20 cellular contexts compared by ENCODE assay signal in the genomic region with DNA sequence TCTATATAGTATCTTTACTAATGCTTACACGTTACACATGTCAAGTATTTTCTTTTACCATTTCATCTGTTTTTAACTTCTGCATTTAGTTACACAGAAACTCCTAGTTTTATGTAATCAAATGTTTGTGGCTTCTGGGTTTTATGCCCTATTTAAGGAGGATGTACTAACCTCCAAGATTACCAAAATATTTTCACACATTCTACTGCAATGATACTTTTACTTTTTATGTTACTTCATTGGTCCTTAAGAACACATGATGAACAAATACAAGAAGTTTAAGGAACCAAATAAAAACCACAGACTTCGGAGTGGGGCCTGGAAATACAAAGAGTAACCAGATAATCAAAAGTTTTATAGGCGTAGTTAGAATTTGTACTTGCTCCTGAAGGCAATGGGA. TPM values are rescaled to one million over a fixed set of nuclear protein-coding genes. Genes with fewer than 3 reads are reported as not detected.
DNase-seq lines count a peak whose midpoint lies in the region; ATAC-seq and TF ChIP-seq lines count a peak whose summit lies in the region.
"Had no signal": no experiment of that assay in that cellular context is flagged by ENCODE, and none has a peak within 500 bp of the region (broad histone marks: within the 10 kb centered on the region; RNA-seq: fewer than 3 reads in every experiment).

No MANE protein-coding gene starts in this region.

- peak overlapping the region; percentile 56 for H3K27ac ChIP-seq in A673 (ENCODE audit: low read depth, low read length, poor library complexity, severe bottlenecking)
- no peak overlapping the region for H3K27ac ChIP-seq in CD8-positive, alpha-beta T cell (ENCODE audit: low read depth, low read length)
- no peak overlapping the region for H3K27ac ChIP-seq in CD4-positive, alpha-beta T cell (ENCODE audit: low read depth, low read length)
- H3K27ac ChIP-seq in vagina = no peak overlapping the region
- H3K27ac ChIP-seq: A549 had no signal

- H3K4me3 Mint-ChIP-seq in CD8-positive, alpha-beta T cell = no peak overlapping the region
- H3K4me3 Mint-ChIP-seq in central memory CD8-positive, alpha-beta T cell = no peak overlapping the region
- H3K4me3 Mint-ChIP-seq in CD4-positive, alpha-beta T cell = no peak overlapping the region
- H3K4me3 Mint-ChIP-seq in activated CD4-positive, alpha-beta T cell treated with anti-CD3 and anti-CD28 coated beads, Interleukin-2, amount 10 ng/mL, durations not matched to agents 7 days and 5 days = no peak overlapping the region
- no peak overlapping the region for H3K4me3 Mint-ChIP-seq in osteocyte (ENCODE audit: unreplicated experiment)
- H3K4me3 Mint-ChIP-seq: CD8-positive, alpha-beta memory T cell; HFFc6; IgD-negative memory B cell; T-cell had no signal

- ATAC-seq in CD8-positive, alpha-beta T cell = no peak
- no peak for ATAC-seq in central memory CD8-positive, alpha-beta T cell (replicated peaks; ENCODE audit: extremely low read depth, poor library complexity, severe bottlenecking)
- no peak for ATAC-seq in CD4-positive, alpha-beta T cell (ENCODE audit: poor library complexity)
- ATAC-seq: A549, T-cell had no signal

- TSS peak; percentile 2 for BruUV-seq in A673 (replicated peaks; lab: Mats Ljungman, UMichigan)

- H3K4me1 Mint-ChIP-seq in CD8-positive, alpha-beta T cell (ENCODE audit: low read depth) = peaks cover 1% of the 10 kb centered on the region
- peaks cover 11% of the 10 kb centered on the region for H3K4me1 Mint-ChIP-seq in central memory CD8-positive, alpha-beta T cell
- H3K4me1 Mint-ChIP-seq in CD4-positive, alpha-beta T cell (ENCODE audit: low read depth) = no peaks in the 10 kb centered on the region
- no peaks in the 10 kb centered on the region for H3K4me1 Mint-ChIP-seq in activated CD4-positive, alpha-beta T cell treated with anti-CD3 and anti-CD28 coated beads, Interleukin-2, amount 10 ng/mL, durations not matched to agents 7 days and 5 days
- H3K4me1 Mint-ChIP-seq in osteocyte (ENCODE audit: unreplicated experiment) = no peaks in the 10 kb centered on the region

- CTCF ChIA-PET in A673 (lab: Charles Lee) = no interaction called here
- CTCF ChIA-PET in CD8-positive, alpha-beta T cell (lab: Charles Lee) = no interaction called here
- CTCF ChIA-PET in CD4-positive, alpha-beta T cell (lab: Charles Lee) = no interaction called here
- CTCF ChIA-PET in activated CD4-positive, alpha-beta T cell treated with anti-CD3 and anti-CD28 coated beads, Interleukin-2, amount 10 ng/mL, durations not matched to agents 7 days and 5 days (lab: Charles Lee) = no interaction called here

- H3K9me3 Mint-ChIP-seq in CD8-positive, alpha-beta T cell = no peaks in the 10 kb centered on the region
- no peaks in the 10 kb centered on the region for H3K9me3 Mint-ChIP-seq in central memory CD8-positive, alpha-beta T cell
- H3K9me3 Mint-ChIP-seq in CD4-positive, alpha-beta T cell = no peaks in the 10 kb centered on the region
- no peaks in the 10 kb centered on the region for H3K9me3 Mint-ChIP-seq in activated CD4-positive, alpha-beta T cell treated with anti-CD3 and anti-CD28 coated beads, Interleukin-2, amount 10 ng/mL, durations not matched to agents 7 days and 5 days
- no peaks in the 10 kb centered on the region for H3K9me3 Mint-ChIP-seq in osteocyte (ENCODE audit: unreplicated experiment)
- H3K9me3 Mint-ChIP-seq: CD8-positive, alpha-beta memory T cell; HFFc6; IgD-negative memory B cell; T-cell had no signal

- DNase-seq in A673 (ENCODE audit: low spot score) (no peak), OCI-M1 (lab: John Stamatoyannopoulos, UW) (peak; percentile 25), vagina (ENCODE audit: extremely low spot score in 2 of 2) (no peak), osteocyte (ENCODE audit: extremely low spot score, unreplicated experiment) (no peak)
- DNase-seq in CD8-positive, alpha-beta T cell = no peak
- no peak for DNase-seq in central memory CD8-positive, alpha-beta T cell (ENCODE audit: low spot score in 2 of 2)
- no peak for DNase-seq in CD4-positive, alpha-beta T cell
- DNase-seq in activated CD4-positive, alpha-beta T cell treated with anti-CD3 and anti-CD28 coated beads, Interleukin-2, amount 10 ng/mL, durations not matched to agents 7 days and 5 days = no peak
- DNase-seq: AML-193; CD8-positive, alpha-beta memory T cell; GF-D8; HFFc6; MM.1S; NCI-H1417 treated with DMSO at 0.1 percent for 48 hours; NCI-H1930; NCI-H446 treated with DMSO at 0.1 percent for 48 hours; NK-92 treated with Interleukin-12 subunit alpha and Interleukin-12 subunit beta, amount 100 ng/mL, for 24 hours; T-cell had no signal

- peak overlapping the region; percentile 45 for H3K27ac Mint-ChIP-seq in CD8-positive, alpha-beta T cell
- peak overlapping the region; percentile 5 for H3K27ac Mint-ChIP-seq in central memory CD8-positive, alpha-beta T cell (ENCODE audit: low read depth)
- no peak overlapping the region for H3K27ac Mint-ChIP-seq in CD4-positive, alpha-beta T cell
- no peak overlapping the region for H3K27ac Mint-ChIP-seq in activated CD4-positive, alpha-beta T cell treated with anti-CD3 and anti-CD28 coated beads, Interleukin-2, amount 10 ng/mL, durations not matched to agents 7 days and 5 days
- H3K27ac Mint-ChIP-seq in osteocyte (ENCODE audit: unreplicated experiment) = no peak overlapping the region
- H3K27ac Mint-ChIP-seq: HFFc6, IgD-negative memory B cell, T-cell had no signal

- POLR2A ChIA-PET in A673 (lab: Charles Lee; ENCODE audit: low non-redundant PET) = no interaction called here
- POLR2A ChIA-PET in CD8-positive, alpha-beta T cell (lab: Charles Lee) = no interaction called here
- POLR2A ChIA-PET in CD4-positive, alpha-beta T cell (lab: Charles Lee) = no interaction called here
- POLR2A ChIA-PET in activated CD4-positive, alpha-beta T cell treated with anti-CD3 and anti-CD28 coated beads, Interleukin-2, amount 10 ng/mL, durations not matched to agents 7 days and 5 days (lab: Charles Lee) = no interaction called here

- H3K36me3 ChIP-seq in A673 (ENCODE audit: insufficient read depth, low read length, poor library complexity, severe bottlenecking) (peaks cover 100% of the 10 kb centered on the region), vagina (peaks cover 0 to 40% of the 10 kb centered on the region in 2 donors)
- H3K36me3 ChIP-seq in CD8-positive, alpha-beta T cell (ENCODE audit: insufficient read depth, low read length) = peaks cover 16% of the 10 kb centered on the region

- TF ChIP-seq CTCF in A673 (conservative IDR thresholded peaks at IDR 0.05; ENCODE audit: low read depth, low read length) = no peak
- TF ChIP-seq CTCF in CD8-positive, alpha-beta T cell (IDR thresholded peaks at IDR 0.05) = no peak
- TF ChIP-seq CTCF in CD4-positive, alpha-beta T cell (IDR thresholded peaks at IDR 0.05) = no peak
- TF ChIP-seq CTCF in vagina (IDR thresholded peaks at IDR 0.05) = no peak
- TF ChIP-seq CTCF in osteocyte (IDR thresholded peaks at IDR 0.05) = no peak

- no peaks in the 10 kb centered on the region for H3K27me3 ChIP-seq in A673 (replicated peaks; ENCODE audit: insufficient read depth, low read depth, low read length, poor library complexity)
- H3K27me3 ChIP-seq in CD8-positive, alpha-beta T cell (ENCODE audit: insufficient read depth, low read length) = no peaks in the 10 kb centered on the region
- no peaks in the 10 kb centered on the region for H3K27me3 ChIP-seq in CD4-positive, alpha-beta T cell (ENCODE audit: control insufficient read depth, insufficient read depth, low read length)
- no peaks in the 10 kb centered on the region for H3K27me3 ChIP-seq in vagina

- H3K27me3 Mint-ChIP-seq in CD8-positive, alpha-beta T cell (ENCODE audit: low read depth) = no peaks in the 10 kb centered on the region
- no peaks in the 10 kb centered on the region for H3K27me3 Mint-ChIP-seq in central memory CD8-positive, alpha-beta T cell
- no peaks in the 10 kb centered on the region for H3K27me3 Mint-ChIP-seq in CD4-positive, alpha-beta T cell
- no peaks in the 10 kb centered on the region for H3K27me3 Mint-ChIP-seq in activated CD4-positive, alpha-beta T cell treated with anti-CD3 and anti-CD28 coated beads, Interleukin-2, amount 10 ng/mL, durations not matched to agents 7 days and 5 days
- no peaks in the 10 kb centered on the region for H3K27me3 Mint-ChIP-seq in osteocyte (ENCODE audit: unreplicated experiment)
- H3K27me3 Mint-ChIP-seq: CD8-positive, alpha-beta memory T cell; IgD-negative memory B cell; T-cell had no signal

- peaks cover 65% of the 10 kb centered on the region for H3K36me3 Mint-ChIP-seq in CD8-positive, alpha-beta T cell
- peaks cover 40% of the 10 kb centered on the region for H3K36me3 Mint-ChIP-seq in central memory CD8-positive, alpha-beta T cell (ENCODE audit: insufficient read depth)
- H3K36me3 Mint-ChIP-seq in CD4-positive, alpha-beta T cell (ENCODE audit: low read depth) = peaks cover 66% of the 10 kb centered on the region
- peaks cover 24% of the 10 kb centered on the region for H3K36me3 Mint-ChIP-seq in activated CD4-positive, alpha-beta T cell treated with anti-CD3 and anti-CD28 coated beads, Interleukin-2, amount 10 ng/mL, durations not matched to agents 7 days and 5 days (ENCODE audit: low read depth)
- H3K36me3 Mint-ChIP-seq in osteocyte (ENCODE audit: unreplicated experiment) = peaks cover 36% of the 10 kb centered on the region

- TF ChIP-seq POLR2A in vagina (IDR thresholded peaks at IDR 0.05) = no peak

- H3K4me1 ChIP-seq in A673 (ENCODE audit: insufficient read depth, low read length, poor library complexity, severe bottlenecking) (peaks cover 59% of the 10 kb centered on the region), vagina (no peaks in the 10 kb centered on the region)
- H3K4me1 ChIP-seq in CD8-positive, alpha-beta T cell (ENCODE audit: insufficient read depth, low read length) = no peaks in the 10 kb centered on the region
- H3K4me1 ChIP-seq: A549 had no signal

- H3K4me3 ChIP-seq in A673 (ENCODE audit: low read depth, low read length, poor library complexity, severe bottlenecking) (no peak overlapping the region), vagina (no peak overlapping the region)
- H3K4me3 ChIP-seq in CD8-positive, alpha-beta T cell (ENCODE audit: low read depth, low read length) = no peak overlapping the region
- H3K4me3 ChIP-seq: A549 had no signal

- H3K9me3 ChIP-seq in A673 (ENCODE audit: low read depth, low read length, poor library complexity, severe bottlenecking) (no peaks in the 10 kb centered on the region), vagina (no peaks in the 10 kb centered on the region)
- H3K9me3 ChIP-seq in CD8-positive, alpha-beta T cell (ENCODE audit: low read length) = no peaks in the 10 kb centered on the region
- no peaks in the 10 kb centered on the region for H3K9me3 ChIP-seq in CD4-positive, alpha-beta T cell (ENCODE audit: control insufficient read depth, low read length)
- H3K9me3 ChIP-seq: A549 had no signal

- intact Hi-C loops in A673 (cut with micrococcal nuclease; ENCODE audit: unreplicated experiment) = no loop called here
- intact Hi-C loops in CD8-positive, alpha-beta T cell (cut with DNase I, micrococcal nuclease) = no loop called here
- intact Hi-C loops in CD4-positive, alpha-beta T cell (cut with DNase I, micrococcal nuclease) = no loop called here
- intact Hi-C loops in vagina (cut with DNase I) = no loop called here

RNA-seq across cellular contexts. Expression of a gene that starts 37.2 kb away (rescaled TPM):
- total RNA-seq in A673 (2021) (373 and 378 TPM in 2 replicates), vagina (30.2 TPM), osteocyte (39.3 and 44.3 TPM in 2 replicates)
- 10 to 100 TPM; 50.7 to 54.2 TPM for total RNA-seq in CD8-positive, alpha-beta T cell
- 10 to 100 TPM; 36.5 to 43.8 TPM for total RNA-seq in CD4-positive, alpha-beta T cell
- 10 to 100 TPM; 38.0 to 50.0 TPM for total RNA-seq in activated CD4-positive, alpha-beta T cell treated with anti-CD3 and anti-CD28 coated beads, Interleukin-2, amount 10 ng/mL, durations not matched to agents 7 days and 5 days

Comparison
In these comparisons a context has a peak if more than half of its experiments do, and no peak if none do; other contexts are left out.
1. H3K27ac Mint-ChIP-seq: peak in CD8-positive, alpha-beta T cell (single experiment) and central memory CD8-positive, alpha-beta T cell (single experiment); none in CD4-positive, alpha-beta T cell (single experiment), activated CD4-positive, alpha-beta T cell treated with anti-CD3 and anti-CD28 coated beads, Interleukin-2, amount 10 ng/mL, durations not matched to agents 7 days and 5 days (single experiment) and osteocyte (single experiment).